Comparison of ENCODE assay signal across 30 cellular contexts in the genomic region with DNA sequence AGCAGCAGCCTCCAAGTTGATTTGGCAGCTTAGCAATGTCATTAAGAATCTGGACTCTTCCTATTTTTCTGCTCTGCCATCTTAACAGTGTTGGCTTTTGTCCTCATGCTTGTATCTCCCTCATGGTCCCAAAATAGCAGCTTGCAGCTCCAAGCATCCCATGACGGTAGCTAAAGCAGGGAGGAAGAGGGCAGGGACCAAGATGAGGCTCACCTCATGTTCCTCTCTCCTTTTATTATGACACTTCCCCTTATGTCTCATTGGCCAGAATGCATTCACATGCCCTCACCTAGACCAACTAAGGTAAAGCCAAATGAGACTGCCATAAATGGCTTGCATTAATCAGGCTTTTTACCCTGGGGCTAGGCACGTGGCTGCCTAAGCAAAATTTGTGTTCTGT.
"Had no signal": no experiment of that assay in that cellular context is flagged by ENCODE, and none has a peak within 500 bp of the region (broad histone marks: within the 10 kb centered on the region; RNA-seq: fewer than 3 reads in every experiment).

No MANE protein-coding gene starts in this region.

- H3K4me3 Mint-ChIP-seq: central memory CD8-positive, alpha-beta T cell; dendritic cell treated with granulocyte-macrophage colony-stimulating factor and Interleukin-4, amounts not matched to agents 40 ng/mL and 50 ng/mL, for 4 days; endodermal cell; naive B cell; nephron; stimulated activated naive CD8-positive, alpha-beta T cell treated with anti-CD3 and anti-CD28 coated beads, Interleukin-15, amount 100 ng/mL, for 72 hours had no signal

- H3K4me1 Mint-ChIP-seq: endodermal cell; stimulated activated naive CD8-positive, alpha-beta T cell treated with anti-CD3 and anti-CD28 coated beads, Interleukin-15, amount 100 ng/mL, for 72 hours had no signal

- ATAC-seq: foreskin keratinocyte; left lung; lower lobe of right lung; sciatic nerve; stimulated activated naive CD8-positive, alpha-beta T cell treated with anti-CD3 and anti-CD28 coated beads, Interleukin-15, amount 100 ng/mL, for 72 hours; upper lobe of right lung had no signal

- H3K27ac ChIP-seq: colonic mucosa, epithelial cell of prostate, esophagus muscularis mucosa, foreskin keratinocyte, hepatocyte, left lung, lower lobe of right lung, ovary, suprapubic skin, transverse colon, upper lobe of right lung, uterus had no signal

- DNase-seq: colonic mucosa; effector CD8-positive, alpha-beta T cell; endodermal cell; foreskin keratinocyte; left cardiac atrium; left lung; lower lobe of right lung; naive B cell; occipital lobe; ovary; posterior cingulate gyrus; retina; stimulated activated CD4-positive, alpha-beta T cell treated with anti-CD3 and anti-CD28 coated beads, Interleukin-12 subunit alpha, Interleukin-12 subunit beta, amount 100 ng/mL, for 4 hours; stimulated activated CD4-positive, alpha-beta T cell treated with anti-CD3 and anti-CD28 coated beads, Interleukin-1b, Interleukin-23, amount 100 ng/mL, for 48 hours; stimulated activated CD4-positive, alpha-beta T cell treated with anti-CD3 and anti-CD28 coated beads, Interleukin-4, amount 100 ng/mL, for 1 hour; stimulated activated CD8-positive, alpha-beta memory T cell treated with anti-CD3 and anti-CD28 coated beads, Interleukin-4, amount 100 ng/mL, for 48 hours; stimulated activated naive CD4-positive, alpha-beta T cell; stimulated activated naive CD8-positive, alpha-beta T cell treated with anti-CD3 and anti-CD28 coated beads, Interleukin-15, amount 100 ng/mL, for 72 hours; transverse colon; upper lobe of right lung; uterus had no signal

- H3K9me3 Mint-ChIP-seq: central memory CD8-positive, alpha-beta T cell; dendritic cell treated with granulocyte-macrophage colony-stimulating factor and Interleukin-4, amounts not matched to agents 40 ng/mL and 50 ng/mL, for 4 days; endodermal cell; nephron; stimulated activated naive CD8-positive, alpha-beta T cell treated with anti-CD3 and anti-CD28 coated beads, Interleukin-15, amount 100 ng/mL, for 72 hours had no signal

- H3K9me3 ChIP-seq: colonic mucosa, esophagus muscularis mucosa, left lung, lower lobe of right lung, ovary, suprapubic skin, transverse colon, upper lobe of right lung, uterus had no signal

- H3K4me1 ChIP-seq: colonic mucosa, foreskin keratinocyte, left lung, lower lobe of right lung, suprapubic skin, upper lobe of right lung, uterus had no signal

- H3K27me3 ChIP-seq: colonic mucosa, esophagus muscularis mucosa, hepatocyte, left lung, ovary, suprapubic skin, transverse colon, upper lobe of right lung, uterus had no signal

- H3K27ac Mint-ChIP-seq: dendritic cell treated with granulocyte-macrophage colony-stimulating factor and Interleukin-4, amounts not matched to agents 40 ng/mL and 50 ng/mL, for 4 days; endodermal cell; naive B cell; nephron had no signal

- H3K36me3 Mint-ChIP-seq: naive B cell had no signal

- H3K36me3 ChIP-seq: colonic mucosa, esophagus muscularis mucosa, left lung, lower lobe of right lung, ovary, suprapubic skin, transverse colon, upper lobe of right lung, uterus had no signal

- H3K4me3 ChIP-seq: colonic mucosa, esophagus muscularis mucosa, hepatocyte, left lung, lower lobe of right lung, ovary, smooth muscle cell, suprapubic skin, transverse colon, upper lobe of right lung, uterus had no signal
